ENCODE assay signal across 2 cellular contexts in genomic region chrX:120874678-120875557, GRCh38.
TF ChIP-seq lines count a peak whose summit lies in the region.

No MANE protein-coding gene starts in this region.

TF ChIP-seq in SK-N-SH, 30 proteins besides CTCF, POLR2A, EP300 and RAD21 (continued from another document):
- TF ChIP-seq IRF3 (IDR thresholded peaks at IDR 0.05; ENCODE audit: low read depth, low read length) (no peak), USF2 (IDR thresholded peaks at IDR 0.05; ENCODE audit: borderline replicate concordance, low read depth, low read length) (no peak), TAF1 (IDR thresholded peaks at IDR 0.05; ENCODE audit: borderline replicate concordance, low read depth, low read length) (no peak), MXI1 (IDR thresholded peaks at IDR 0.05; ENCODE audit: low read depth, low read length) (no peak), RFX5 (IDR thresholded peaks at IDR 0.05; ENCODE audit: low read length) (no peak), TEAD4 (IDR thresholded peaks at IDR 0.05; ENCODE audit: borderline replicate concordance, insufficient read depth) (no peak), PBX3 (IDR thresholded peaks at IDR 0.05) (no peak), FOSL2 (IDR thresholded peaks at IDR 0.05; ENCODE audit: borderline replicate concordance, low read depth) (no peak)

TF ChIP-seq in SK-N-SH treated with all-trans-retinoic acid at 6 μM for 48 hours, 23 proteins besides CTCF, POLR2A, EP300 and RAD21 (continued from another document):
- TF ChIP-seq PATZ1 (CRISPR knock-in tag; IDR thresholded peaks at IDR 0.05; ENCODE audit: borderline replicate concordance) (no peak), GLIS3 (CRISPR knock-in tag; IDR thresholded peaks at IDR 0.05) (no peak), CSDC2 (CRISPR knock-in tag; IDR thresholded peaks at IDR 0.05) (no peak), ZFP30 (CRISPR knock-in tag; IDR thresholded peaks at IDR 0.05) (no peak), TOX (CRISPR knock-in tag; IDR thresholded peaks at IDR 0.05; ENCODE audit: borderline replicate concordance) (no peak), OSR1 (CRISPR knock-in tag; IDR thresholded peaks at IDR 0.05) (no peak), ZC3H10 (CRISPR knock-in tag; IDR thresholded peaks at IDR 0.05) (no peak), ISL1 (CRISPR knock-in tag; IDR thresholded peaks at IDR 0.05) (no peak), CSRNP3 (CRISPR knock-in tag; IDR thresholded peaks at IDR 0.05) (no peak), ESRRG (CRISPR knock-in tag; IDR thresholded peaks at IDR 0.05) (no peak), ZFP3 (CRISPR knock-in tag; IDR thresholded peaks at IDR 0.05) (no peak), RARB (CRISPR knock-in tag; IDR thresholded peaks at IDR 0.05) (no peak), ZNF8 (CRISPR knock-in tag; IDR thresholded peaks at IDR 0.05) (no peak), ZNF70 (CRISPR knock-in tag; IDR thresholded peaks at IDR 0.05) (no peak), POU6F1 (CRISPR knock-in tag; IDR thresholded peaks at IDR 0.05; ENCODE audit: borderline replicate concordance, low read depth) (no peak), PPARA (CRISPR knock-in tag; IDR thresholded peaks at IDR 0.05; ENCODE audit: borderline replicate concordance) (no peak), ARNTL (CRISPR knock-in tag; IDR thresholded peaks at IDR 0.05; ENCODE audit: borderline replicate concordance, low read depth) (no peak), TCF4 (CRISPR knock-in tag; IDR thresholded peaks at IDR 0.05; ENCODE audit: borderline replicate concordance) (no peak)
